25 cellular contexts compared by ENCODE assay signal in the genomic region with DNA sequence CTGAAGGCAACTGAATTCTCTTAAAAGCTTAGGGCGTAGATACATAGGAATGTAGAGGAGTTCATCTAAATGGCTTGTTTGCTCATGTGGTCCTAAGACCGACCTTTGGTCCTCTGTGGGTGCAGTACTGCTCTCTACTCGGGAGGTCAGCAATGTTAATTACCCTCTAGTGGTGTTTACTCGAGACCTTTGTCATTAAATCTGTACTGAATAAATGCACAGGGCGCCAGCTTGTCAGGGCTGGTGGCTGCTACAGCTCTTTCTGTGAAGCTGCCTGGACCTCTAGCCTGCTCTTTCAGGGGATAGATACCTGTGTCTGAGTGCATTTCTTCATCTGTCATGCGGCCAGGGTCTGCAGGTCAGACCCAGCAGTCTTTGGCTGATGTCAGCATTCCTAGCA. TPM values are rescaled to one million over a fixed set of nuclear protein-coding genes. Genes with fewer than 3 reads are reported as not detected.
A peak's percentile ranks its signal among the peaks of the same experiment; 100 is the strongest.
DNase-seq lines count a peak whose midpoint lies in the region; ATAC-seq, FAIRE-seq and TF ChIP-seq lines count a peak whose summit lies in the region.
"Had no signal": no experiment of that assay in that cellular context is flagged by ENCODE, and none has a peak within 500 bp of the region (broad histone marks: within the 10 kb centered on the region; RNA-seq: fewer than 3 reads in every experiment).

No MANE protein-coding gene starts in this region.

- FAIRE-seq in HepG2 (lab: Jason Lieb, UNC) (peak; percentile 43), GM12878 (lab: Jason Lieb, UNC) (no peak)
- FAIRE-seq: G401.6 had no signal

- in situ Hi-C loops in HepG2 (cut with HindIII; ENCODE audit: extremely low pct_ligation_motif_present, low pct_unique_long_range_greater_than_20kb) (no loop called here), GM12878 (cut with MboI) (loop anchor here (5.0 kb wide), 1 partner anchor 48 kb away; no protein-coding TSS in a partner anchor)

- H3K4me3 ChIP-seq in HepG2 (replicated peaks in 1 of 3; ENCODE audit: insufficient read depth in 1 of 3, low read depth in 2 of 3, low read length in 3 of 3) (no peak overlapping the region), right lobe of liver (no peak overlapping the region), GM12878 (no peak overlapping the region), neural progenitor cell (no peak overlapping the region), ascending aorta (no peak overlapping the region)

- RAD21 ChIA-PET in GM12878 (lab: Charles Lee; ENCODE audit: unreplicated experiment) = no interaction called here

- H3K9ac ChIP-seq in HepG2 (ENCODE audit: insufficient read depth, low read depth, low read length) = no peak overlapping the region
- no peak overlapping the region for H3K9ac ChIP-seq in GM12878 (ENCODE audit: control insufficient read depth, insufficient read depth, low read length)
- no peak overlapping the region for H3K9ac ChIP-seq in neural progenitor cell

- WGBS in HepG2 (ENCODE audit: low lambda C conversion rate) = 54% methylated on average over 6 of the region's 6 CpGs
- WGBS in right lobe of liver (ENCODE audit: insufficient coverage, low coverage, low lambda C conversion rate, missing lambda C conversion rate) = 45% methylated on average over 5 of the region's 6 CpGs
- 68% methylated on average over 6 of the region's 6 CpGs for WGBS in GM12878 (ENCODE audit: insufficient coverage, insufficient replicate concordance, low lambda C conversion rate, missing lambda C conversion rate)

- H3K36me3 ChIP-seq in HepG2 (replicated peaks in 1 of 2; ENCODE audit: control insufficient read depth in 1 of 2, insufficient read depth in 2 of 2, low read length in 2 of 2) (peaks cover 14 to 31% of the 10 kb centered on the region in 2 experiments), right lobe of liver (no peaks in the 10 kb centered on the region), GM12878 (ENCODE audit: control insufficient read depth in 2 of 2, insufficient read depth in 2 of 2, low read length in 1 of 2) (peaks cover 0 to 3% of the 10 kb centered on the region in 2 experiments; a peak in 1 of 4 replicates), neural progenitor cell (no peaks in the 10 kb centered on the region), ascending aorta (no peaks in the 10 kb centered on the region)

- H2AFZ ChIP-seq in HepG2 (ENCODE audit: low read length) (no peak overlapping the region), GM12878 (ENCODE audit: control insufficient read depth, low read depth, low read length) (no peak overlapping the region), neural progenitor cell (replicated peaks) (no peak overlapping the region)

- H3K27ac ChIP-seq in HepG2 (ENCODE audit: extremely low read length, insufficient read depth, low read length) (peak overlapping the region; percentile 45), right lobe of liver (no peak overlapping the region), GM12878 (ENCODE audit: control insufficient read depth, insufficient read depth) (no peak overlapping the region), neural progenitor cell (no peak overlapping the region), ascending aorta (no peak overlapping the region)
- H3K27ac ChIP-seq: RWPE1 had no signal

- H3K27ac Mint-ChIP-seq in neural progenitor cell = no peak overlapping the region
- H3K27ac Mint-ChIP-seq in chondrocyte (ENCODE audit: unreplicated experiment) = no peak overlapping the region

- no peak for TF ChIP-seq EP300 in HepG2 (IDR thresholded peaks at IDR 0.05; ENCODE audit: low read depth in 2 of 2, low read length in 2 of 2)
- no peak for TF ChIP-seq EP300 in HepG2 (CRISPR knock-in tag; IDR thresholded peaks at IDR 0.05; ENCODE audit: borderline replicate concordance)
- no peak for TF ChIP-seq EP300 in GM12878 (IDR thresholded peaks at IDR 0.05; ENCODE audit: borderline replicate concordance in 1 of 2, control insufficient read depth in 1 of 2, low read depth in 2 of 2, low read length in 2 of 2)

- H3F3A ChIP-seq in neural progenitor cell (ENCODE audit: low read depth) = no peaks in the 10 kb centered on the region

- TF ChIP-seq POLR2A in HepG2 (IDR thresholded peaks at IDR 0.05; ENCODE audit: insufficient read depth in 1 of 2, low read depth in 2 of 2, low read length in 2 of 2) = no peak
- TF ChIP-seq POLR2A in right lobe of liver (IDR thresholded peaks at IDR 0.05) = no peak
- TF ChIP-seq POLR2A in GM12878 (IDR thresholded peaks at IDR 0.05; ENCODE audit: low read depth, low read length) = no peak

- peaks cover 42% of the 10 kb centered on the region for H3K4me1 ChIP-seq in HepG2 (ENCODE audit: insufficient read depth, low read length)
- H3K4me1 ChIP-seq in right lobe of liver = no peaks in the 10 kb centered on the region
- 0 out of 2 replicates have a peak, but pooled peaks cover 3% of the 10 kb centered on the region for H3K4me1 ChIP-seq in GM12878 (ENCODE audit: control insufficient read depth, insufficient read depth, low read length)
- peaks cover 3% of the 10 kb centered on the region for H3K4me1 ChIP-seq in neural progenitor cell
- peaks cover 0 to 3% of the 10 kb centered on the region in 2 donors for H3K4me1 ChIP-seq in ascending aorta

- H3K36me3 Mint-ChIP-seq in neural progenitor cell (peaks cover 9% of the 10 kb centered on the region), chondrocyte (ENCODE audit: low read depth) (peaks cover 1% of the 10 kb centered on the region)

- TF ChIP-seq RAD21 in HepG2 (CRISPR knock-in tag; IDR thresholded peaks at IDR 0.05) = no peak
- TF ChIP-seq RAD21 in GM12878 (IDR thresholded peaks at IDR 0.05; ENCODE audit: insufficient read depth, low read depth, low read length) = no peak

- intact Hi-C loops in HepG2 (cut with micrococcal nuclease; ENCODE audit: unreplicated experiment) (no loop called here), right lobe of liver (cut with DNase I) (no loop called here), GM12878 (cut with micrococcal nuclease; ENCODE audit: unreplicated experiment) (no loop called here), ascending aorta (cut with DNase I) (no loop called here)

- TF ChIP-seq CTCF in HepG2 (CRISPR knock-in tag; IDR thresholded peaks at IDR 0.05) = no peak
- no peak for TF ChIP-seq CTCF in right lobe of liver (IDR thresholded peaks at IDR 0.05)
- TF ChIP-seq CTCF in GM12878 (IDR thresholded peaks at IDR 0.05 in 2 of 3, conservative IDR thresholded peaks at IDR 0.05 in 1 of 3; ENCODE audit: control insufficient read depth in 2 of 3, extremely low read depth in 1 of 3, insufficient read depth in 1 of 3, low read depth in 3 of 3, low read length in 3 of 3) = no peak
- no peak for TF ChIP-seq CTCF in neural progenitor cell (IDR thresholded peaks at IDR 0.05)
- TF ChIP-seq CTCF in ascending aorta (IDR thresholded peaks at IDR 0.05) = no peak
- TF ChIP-seq CTCF in chondrocyte (IDR thresholded peaks at IDR 0.05) = no peak

- POLR2A ChIA-PET in HepG2 (lab: Yijun Ruan, JAX) = no interaction called here
- POLR2A ChIA-PET in GM12878 (lab: Charles Lee) = no interaction called here

- CTCF ChIA-PET in HepG2 (lab: Yijun Ruan, JAX; ENCODE audit: low intra/inter-chr PET ratio, low total read pairs) = no interaction called here
- CTCF ChIA-PET in GM12878 (lab: Yijun Ruan, JAX) = interaction anchor here (0.7 to 1.1 kb wide), 2 partner anchors 29 to 452 kb away, joined by 3 read pairs; a partner anchor contains a TSS

- BruUV-seq in HepG2 (replicated peaks; lab: Mats Ljungman, UMichigan) (no TSS peak), GM12878 (replicated peaks; lab: Mats Ljungman, UMichigan) (no TSS peak)

- H3K9me3 Mint-ChIP-seq in neural progenitor cell (peaks cover 10% of the 10 kb centered on the region), chondrocyte (ENCODE audit: low read depth) (no peaks in the 10 kb centered on the region)

- SMC1A ChIA-PET in GM12878 (lab: Charles Lee; ENCODE audit: uncharacterized antibody, unreplicated experiment) = no interaction called here

- H3K4me3 Mint-ChIP-seq in neural progenitor cell (peak overlapping the region; percentile 11), chondrocyte (ENCODE audit: unreplicated experiment) (no peak overlapping the region)

- peaks cover 14% of the 10 kb centered on the region for H3K9me3 ChIP-seq in HepG2 (ENCODE audit: low read length)
- H3K9me3 ChIP-seq in right lobe of liver = peaks cover 0 to 4% (median 0%) of the 10 kb centered on the region in 4 donors
- H3K9me3 ChIP-seq in GM12878 (replicated peaks; ENCODE audit: control insufficient read depth, insufficient read depth, low read length) = no peaks in the 10 kb centered on the region; the same call in 1 of the 3 replicates
- no peaks in the 10 kb centered on the region for H3K9me3 ChIP-seq in neural progenitor cell (ENCODE audit: low read depth)
- H3K9me3 ChIP-seq in ascending aorta = no peaks in the 10 kb centered on the region

- H3K27me3 Mint-ChIP-seq in neural progenitor cell (ENCODE audit: insufficient read depth, low read depth) = peaks cover 5% of the 10 kb centered on the region
- no peaks in the 10 kb centered on the region for H3K27me3 Mint-ChIP-seq in chondrocyte (ENCODE audit: low read depth)

- no peaks in the 10 kb centered on the region for H3K27me3 ChIP-seq in HepG2 (ENCODE audit: control insufficient read depth in 1 of 2, insufficient read depth in 2 of 2, low read length in 2 of 2)
- H3K27me3 ChIP-seq in right lobe of liver = peaks cover 0 to 13% of the 10 kb centered on the region in 2 donors
- no peaks in the 10 kb centered on the region for H3K27me3 ChIP-seq in GM12878 (replicated peaks in 1 of 2; ENCODE audit: control insufficient read depth in 2 of 2, insufficient read depth in 2 of 2, low read length in 1 of 2)
- peaks cover 35% of the 10 kb centered on the region for H3K27me3 ChIP-seq in neural progenitor cell
- no peaks in the 10 kb centered on the region for H3K27me3 ChIP-seq in ascending aorta

- H4K20me1 ChIP-seq in HepG2 (ENCODE audit: insufficient read depth, low read length) = no peaks in the 10 kb centered on the region; the same call in 1 of the 2 replicates
- no peaks in the 10 kb centered on the region for H4K20me1 ChIP-seq in GM12878 (ENCODE audit: control insufficient read depth, insufficient read depth)
- H4K20me1 ChIP-seq in neural progenitor cell (ENCODE audit: low read depth) = no peaks in the 10 kb centered on the region

- DNase-seq in HepG2 (ENCODE audit: low spot score) (peak; percentile 86), right lobe of liver (no peak), HuH-7.5 (ENCODE audit: low spot score) (peak; percentile 55), GM12878 (ENCODE audit: low read depth, low spot score) (no peak), neural progenitor cell (ENCODE audit: low spot score) (no peak), ascending aorta (ENCODE audit: low spot score in 2 of 2) (no peak), chondrocyte (ENCODE audit: low spot score) (no peak)
- DNase-seq: 8988T, GOT3, KG1, MM.1S, NCI-H1048, NCI-H1417, NCI-H1694, NCI-H2029 treated with DMSO at 0.1 percent for 48 hours, NCI-H2227 treated with DMSO at 0.1 percent for 48 hours, NCI-H526 treated with DMSO at 0.1 percent for 48 hours, SHP77 treated with DMSO at 0.1 percent for 48 hours, T-helper 1 cell had no signal

- ATAC-seq in HepG2 = peak; percentile 9; the same call in 2 of the 3 replicates
- ATAC-seq in right lobe of liver = no peak
- no peak for ATAC-seq in GM12878
- ATAC-seq in HG02981 (IDR thresholded peaks at IDR 0.05; ENCODE audit: unreplicated experiment) = no peak
- ATAC-seq: Panc1 had no signal

- H3K4me1 Mint-ChIP-seq in neural progenitor cell = peaks cover 9% of the 10 kb centered on the region
- H3K4me1 Mint-ChIP-seq in chondrocyte (ENCODE audit: low read depth) = peaks cover 5% of the 10 kb centered on the region

- H3K79me2 ChIP-seq in HepG2 (ENCODE audit: insufficient read depth, low read length) (peaks cover 75% of the 10 kb centered on the region), GM12878 (ENCODE audit: control insufficient read depth, insufficient read depth, low read length) (peaks cover 16% of the 10 kb centered on the region), neural progenitor cell (ENCODE audit: low read depth) (no peaks in the 10 kb centered on the region)

- 0 out of 2 replicates have a peak overlapping the region, but pooled peaks have one; percentile 63 for H3K4me2 ChIP-seq in HepG2 (ENCODE audit: low read depth, low read length)
- no peak overlapping the region for H3K4me2 ChIP-seq in GM12878 (ENCODE audit: control insufficient read depth, insufficient read depth)
- no peak overlapping the region for H3K4me2 ChIP-seq in neural progenitor cell

RNA-seq across cellular contexts. Expression of a gene that starts 29.2 kb away (rescaled TPM):
- total RNA-seq in HepG2 (2016; rRNA removed; fragmentation: Illumina TruSeq; extraction: Trizol) = 20.9 and 27.6 TPM in 2 replicates
- total RNA-seq in HepG2 (2016; cell fraction: cytosol; rRNA removed; fragmentation: Illumina TruSeq; extraction: Trizol; ENCODE audit: low read depth) = 5.8 and 6.9 TPM in 2 replicates
- total RNA-seq in HepG2 (2016; cell fraction: insoluble cytoplasmic fraction; rRNA removed; fragmentation: Illumina TruSeq; extraction: Trizol) = 20.3 and 27.2 TPM in 2 replicates
- total RNA-seq in HepG2 (2016; cell fraction: membrane; rRNA removed; fragmentation: Illumina TruSeq; extraction: Trizol) = 9.7 and 10.4 TPM in 2 replicates
- total RNA-seq in HepG2 (2016; cell fraction: nucleus; rRNA removed; fragmentation: Illumina TruSeq; extraction: Trizol) = 18.4 and 21.3 TPM in 2 replicates
- 17.3 and 17.8 TPM in 2 replicates for polyA plus RNA-seq in HepG2 (2011; rRNA removed)
- 6.9 and 9.8 TPM in 2 replicates for polyA plus RNA-seq in HepG2 (2011; cell fraction: cytosol; rRNA removed)
- 25.9 and 34.4 TPM in 2 replicates for polyA plus RNA-seq in HepG2 (2011; cell fraction: nucleus; rRNA removed)
- polyA plus RNA-seq in HepG2 (2012) = 26.5 and 26.8 TPM in 2 replicates
- polyA plus RNA-seq in HepG2 (2016; cell fraction: cytosol; fragmentation: Illumina TruSeq; extraction: Trizol; ENCODE audit: low read depth) = 1.7 and 2.0 TPM in 2 replicates
- polyA plus RNA-seq in HepG2 (2016; cell fraction: insoluble cytoplasmic fraction; fragmentation: Illumina TruSeq; extraction: Trizol; ENCODE audit: low read depth) = 26.1 and 27.7 TPM in 2 replicates
- 3.9 and 4.4 TPM in 2 replicates for polyA plus RNA-seq in HepG2 (2016; cell fraction: membrane; fragmentation: Illumina TruSeq; extraction: Trizol; ENCODE audit: low read depth)
- polyA plus RNA-seq in HepG2 (2016; cell fraction: nucleus; fragmentation: Illumina TruSeq; extraction: Trizol; ENCODE audit: insufficient read depth, low read depth) = 40.7 and 42.0 TPM in 2 replicates
- polyA minus RNA-seq in HepG2 (2011; rRNA and poly(A)+ RNA removed; ENCODE audit: low replicate concordance) = 3.8 and 8.2 TPM in 2 replicates
- 4.9 and 8.0 TPM in 2 replicates for polyA minus RNA-seq in HepG2 (2011; cell fraction: cytosol; rRNA and poly(A)+ RNA removed)
- polyA minus RNA-seq in HepG2 (2011; cell fraction: nucleus; rRNA and poly(A)+ RNA removed) = 19.4 and 29.7 TPM in 2 replicates
- total RNA-seq in right lobe of liver = 10 to 100 TPM in 4 of 6 experiments, 1 to 10 TPM in 2; 7.3 to 15.4 (median 10.2) TPM
- total RNA-seq in GM12878 (2013; cell fraction: nucleolus; rRNA removed) = 65.9 and 72.3 TPM in 2 replicates
- 20.1 and 22.1 TPM in 2 replicates for total RNA-seq in GM12878 (2014; rRNA removed)
- 29.3 and 30.3 TPM in 2 replicates for total RNA-seq in GM12878 (2014; rRNA removed; fragmentation: Illumina TruSeq; extraction: Trizol)
- 21.0 and 26.0 TPM in 2 replicates for total RNA-seq in GM12878 (2021)
- polyA plus RNA-seq in GM12878 (2011; ENCODE audit: low read depth) = 21.0 TPM
- polyA plus RNA-seq in GM12878 (2011; rRNA removed) = 34.8 and 43.5 TPM in 2 replicates
- polyA plus RNA-seq in GM12878 (2011; cell fraction: cytosol; rRNA removed) = 18.1 and 22.2 TPM in 2 replicates
- 52.9 and 58.7 TPM in 2 replicates for polyA plus RNA-seq in GM12878 (2011; cell fraction: nucleus; rRNA removed)
- 36.8 and 41.3 TPM in 2 replicates for polyA plus RNA-seq in GM12878 (2012)
- 34.2 and 34.9 TPM in 2 replicates for polyA plus RNA-seq in GM12878 (2014; fragmentation: Illumina TruSeq; extraction: Trizol)
- polyA plus RNA-seq in GM12878 (2014; fragmentation: Nextera tagmentation; extraction: Ambion mirVana) = 10 to 100 TPM; 16.6 to 29.3 TPM
- 21.6 and 27.7 TPM in 2 replicates for polyA plus RNA-seq in GM12878 (2014; rRNA removed)
- 10 to 100 TPM; 15.9 to 17.1 TPM for polyA plus RNA-seq in GM12878 (2016; fragmentation: Nextera tagmentation; extraction: Ambion mirVana)
- 10.8 and 11.4 TPM in 2 replicates for polyA minus RNA-seq in GM12878 (2011; rRNA and poly(A)+ RNA removed)
- 4.9 and 7.8 TPM in 2 replicates for polyA minus RNA-seq in GM12878 (2011; cell fraction: cytosol; rRNA and poly(A)+ RNA removed)
- polyA minus RNA-seq in GM12878 (2011; cell fraction: nucleus; rRNA and poly(A)+ RNA removed) = 10.2 and 16.4 TPM in 2 replicates
- total RNA-seq in neural progenitor cell (ENCODE audit: low replicate concordance) = 6.4 and 7.0 TPM in 2 replicates
- 18.5 TPM for total RNA-seq in ascending aorta
- total RNA-seq in chondrocyte = 24.1 to 29.4 TPM (median 24.7 TPM) in 3 replicates

RNA-seq across cellular contexts. Expression of a gene that starts 43.0 kb away (rescaled TPM):
- not detected in 2 replicates for total RNA-seq in HepG2 (2016; rRNA removed; fragmentation: Illumina TruSeq; extraction: Trizol)
- total RNA-seq in HepG2 (2016; cell fraction: cytosol; rRNA removed; fragmentation: Illumina TruSeq; extraction: Trizol; ENCODE audit: low read depth) = not detected in 2 replicates
- total RNA-seq in HepG2 (2016; cell fraction: insoluble cytoplasmic fraction; rRNA removed; fragmentation: Illumina TruSeq; extraction: Trizol) = not detected in 2 replicates
- not detected in 2 replicates for total RNA-seq in HepG2 (2016; cell fraction: membrane; rRNA removed; fragmentation: Illumina TruSeq; extraction: Trizol)
- not detected in 2 replicates for total RNA-seq in HepG2 (2016; cell fraction: nucleus; rRNA removed; fragmentation: Illumina TruSeq; extraction: Trizol)
- polyA plus RNA-seq in HepG2 (2011; rRNA removed) = 0.07 and 0.20 TPM in 2 replicates
- polyA plus RNA-seq in HepG2 (2011; cell fraction: cytosol; rRNA removed) = not detected in 2 replicates
- 0.14 and 0.16 TPM in 2 replicates for polyA plus RNA-seq in HepG2 (2011; cell fraction: nucleus; rRNA removed)
- 0.21 TPM in 1 of 2 replicates, not detected in the other for polyA plus RNA-seq in HepG2 (2012)
- not detected in 2 replicates for polyA plus RNA-seq in HepG2 (2016; cell fraction: cytosol; fragmentation: Illumina TruSeq; extraction: Trizol; ENCODE audit: low read depth)
- polyA plus RNA-seq in HepG2 (2016; cell fraction: insoluble cytoplasmic fraction; fragmentation: Illumina TruSeq; extraction: Trizol; ENCODE audit: low read depth) = not detected in 2 replicates
- not detected in 2 replicates for polyA plus RNA-seq in HepG2 (2016; cell fraction: membrane; fragmentation: Illumina TruSeq; extraction: Trizol; ENCODE audit: low read depth)
- polyA plus RNA-seq in HepG2 (2016; cell fraction: nucleus; fragmentation: Illumina TruSeq; extraction: Trizol; ENCODE audit: insufficient read depth, low read depth) = 0.29 TPM in 1 of 2 replicates, not detected in the other
- not detected in 2 replicates for polyA minus RNA-seq in HepG2 (2011; rRNA and poly(A)+ RNA removed; ENCODE audit: low replicate concordance)
- polyA minus RNA-seq in HepG2 (2011; cell fraction: cytosol; rRNA and poly(A)+ RNA removed) = not detected in 2 replicates
- polyA minus RNA-seq in HepG2 (2011; cell fraction: nucleus; rRNA and poly(A)+ RNA removed) = not detected in 2 replicates
- total RNA-seq in right lobe of liver = not detected
- 0.76 and 0.94 TPM in 2 replicates for total RNA-seq in GM12878 (2013; cell fraction: nucleolus; rRNA removed)
- 0.38 and 0.56 TPM in 2 replicates for total RNA-seq in GM12878 (2014; rRNA removed)
- total RNA-seq in GM12878 (2014; rRNA removed; fragmentation: Illumina TruSeq; extraction: Trizol) = 1.2 TPM in 2 replicates
- total RNA-seq in GM12878 (2021) = 0.96 and 1.1 TPM in 2 replicates
- polyA plus RNA-seq in GM12878 (2011; ENCODE audit: low read depth) = 0.29 TPM
- polyA plus RNA-seq in GM12878 (2011; rRNA removed) = 0.31 and 0.71 TPM in 2 replicates
- polyA plus RNA-seq in GM12878 (2011; cell fraction: cytosol; rRNA removed) = 0.08 and 0.09 TPM in 2 replicates
- 0.57 and 0.82 TPM in 2 replicates for polyA plus RNA-seq in GM12878 (2011; cell fraction: nucleus; rRNA removed)
- polyA plus RNA-seq in GM12878 (2012) = 0.77 and 0.96 TPM in 2 replicates
- 1.5 and 1.6 TPM in 2 replicates for polyA plus RNA-seq in GM12878 (2014; fragmentation: Illumina TruSeq; extraction: Trizol)
- 1 to 10 TPM; 1.2 to 1.9 TPM for polyA plus RNA-seq in GM12878 (2014; fragmentation: Nextera tagmentation; extraction: Ambion mirVana)
- 0.52 and 0.92 TPM in 2 replicates for polyA plus RNA-seq in GM12878 (2014; rRNA removed)
- polyA plus RNA-seq in GM12878 (2016; fragmentation: Nextera tagmentation; extraction: Ambion mirVana) = 1 to 10 TPM in 1 of 2 experiments, under 1 TPM in 1; 0.83 to 1.3 TPM
- not detected in 2 replicates for polyA minus RNA-seq in GM12878 (2011; rRNA and poly(A)+ RNA removed)
- not detected in 2 replicates for polyA minus RNA-seq in GM12878 (2011; cell fraction: cytosol; rRNA and poly(A)+ RNA removed)
- not detected in 2 replicates for polyA minus RNA-seq in GM12878 (2011; cell fraction: nucleus; rRNA and poly(A)+ RNA removed)
- 0.06 and 0.17 TPM in 2 replicates for total RNA-seq in neural progenitor cell (ENCODE audit: low replicate concordance)
- not detected for total RNA-seq in ascending aorta
- total RNA-seq in chondrocyte = not detected in 3 replicates
- total RNA-seq: NCI-H460 had no signal
- polyA plus RNA-seq: BJ had no signal

Comparison
In these comparisons a context has a peak if more than half of its experiments do, and no peak if none do; other contexts are left out.
1. DNase-seq: peak in HepG2 (single experiment) and HuH-7.5 (single experiment); none in right lobe of liver (0 of 3), GM12878 (single experiment), neural progenitor cell (single experiment), ascending aorta (0 of 2) and chondrocyte (single experiment).